14 cellular contexts compared by ENCODE assay signal in the genomic region with DNA sequence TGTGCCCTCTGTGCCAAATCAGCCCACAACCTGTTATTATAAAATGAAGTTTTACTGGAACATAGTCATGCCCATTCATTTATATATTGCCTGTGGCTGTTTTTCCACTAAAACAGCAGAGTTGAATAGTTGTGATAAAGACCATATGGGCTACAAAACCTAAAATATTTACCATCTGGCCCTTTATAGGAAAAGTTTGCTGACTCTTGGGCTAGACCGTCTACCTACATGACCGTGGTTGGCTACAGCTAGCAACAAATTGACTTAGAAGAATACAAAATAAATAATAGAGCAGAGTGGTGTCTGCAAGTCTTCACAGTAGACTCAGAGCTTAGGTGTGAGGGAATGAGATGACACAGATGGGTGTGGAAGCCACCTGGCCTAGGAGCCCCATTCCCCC.
"Had no signal": no experiment of that assay in that cellular context is flagged by ENCODE, and none has a peak within 500 bp of the region (broad histone marks: within the 10 kb centered on the region; RNA-seq: fewer than 3 reads in every experiment).

No MANE protein-coding gene starts in this region.

- H3K27me3 ChIP-seq: esophagus squamous epithelium, gastrocnemius medialis, neural progenitor cell, right atrium auricular region, spleen had no signal

- H3K36me3 ChIP-seq: neural progenitor cell had no signal

- H3K4me1 Mint-ChIP-seq: activated naive CD4-positive, alpha-beta T cell treated with anti-CD3 and anti-CD28 coated beads, Interleukin-2, amount 50 U/mL, for 24 hours; neural progenitor cell had no signal

- H3K27ac ChIP-seq: gastrocnemius medialis, left ventricle myocardium inferior, neural progenitor cell, right atrium auricular region, spleen had no signal

- DNase-seq: activated CD4-positive, alpha-beta T cell treated with anti-CD3 and anti-CD28 coated beads, Interleukin-2, amount 50 U/mL, for 1 hour; esophagus squamous epithelium; gastrocnemius medialis; kidney; left ventricle myocardium inferior; mesenchymal stem cell; spleen; stimulated activated CD4-positive, alpha-beta T cell treated with anti-CD3 and anti-CD28 coated beads, Interleukin-2, amount 100 ng/mL, for 24 hours; stimulated activated naive CD4-positive, alpha-beta T cell treated with Interleukin-2 at 50 U/mL for 16 hours had no signal

- H3K9ac ChIP-seq: neural progenitor cell had no signal

- H3K4me1 ChIP-seq: gastrocnemius medialis, neural progenitor cell had no signal

- H3K9me3 ChIP-seq: esophagus squamous epithelium, gastrocnemius medialis, left ventricle myocardium inferior, right atrium auricular region, spleen had no signal

- H3K27me3 Mint-ChIP-seq: activated naive CD4-positive, alpha-beta T cell treated with anti-CD3 and anti-CD28 coated beads, Interleukin-2, amount 50 U/mL, for 24 hours had no signal

- H3K27ac Mint-ChIP-seq: activated naive CD4-positive, alpha-beta T cell treated with anti-CD3 and anti-CD28 coated beads, Interleukin-2, amount 50 U/mL, for 24 hours; activated T-helper 2 cell treated with anti-CD3 and anti-CD28 coated beads, Interferon-gamma antibody, Interleukin-2, Interleukin-4, amounts not matched to agents 10 μg/mL and 5 μg/mL and 100 μg/mL, durations not matched to agents 14 hours and 24 hours and 36 hours; neural progenitor cell; T-helper 1 cell treated with Interleukin-12 subunit alpha and Interleukin-12 subunit beta and Interleukin-4 antibody, amounts not matched to agents 30 μg/mL and 1 μg/mL, for 36 hours had no signal

- H3K4me2 ChIP-seq: neural progenitor cell had no signal

- H3K4me3 Mint-ChIP-seq: activated naive CD4-positive, alpha-beta T cell treated with anti-CD3 and anti-CD28 coated beads, Interleukin-2, amount 50 U/mL, for 24 hours; neural progenitor cell; T-helper 1 cell treated with Interleukin-12 subunit alpha and Interleukin-12 subunit beta and Interleukin-4 antibody, amounts not matched to agents 30 μg/mL and 1 μg/mL, for 36 hours had no signal

- ATAC-seq: gastrocnemius medialis had no signal

- H3K4me3 ChIP-seq: esophagus squamous epithelium, gastrocnemius medialis, left ventricle myocardium inferior, neural progenitor cell, right atrium auricular region, spleen had no signal

- H2AFZ ChIP-seq: neural progenitor cell had no signal
